ENCODE assay signal across 19 cellular contexts in genomic region chr3:8724108-8724752, GRCh38. TPM values are rescaled to one million over a fixed set of nuclear protein-coding genes. Genes with fewer than 3 reads are reported as not detected.
"Had no signal": no experiment of that assay in that cellular context is flagged by ENCODE, and none has a peak within 500 bp of the region (broad histone marks: within the 10 kb centered on the region; RNA-seq: fewer than 3 reads in every experiment).

No MANE protein-coding gene starts in this region.

- ATAC-seq: activated T-cell treated with anti-CD3 and anti-CD28 coated beads, Interleukin-2, amount 50 U/mL, for 72 hours had no signal

- H3K9me3 ChIP-seq: esophagus squamous epithelium had no signal

- H3K4me1 ChIP-seq: esophagus squamous epithelium had no signal

- H3K36me3 ChIP-seq: esophagus squamous epithelium had no signal

- DNase-seq: activated CD4-positive, alpha-beta T cell treated with anti-CD3 and anti-CD28 coated beads, Interleukin-2, amount 50 U/mL, for 4 hours; activated naive CD4-positive, alpha-beta T cell treated with anti-CD3 and anti-CD28 coated beads, Interleukin-2, amount 50 U/mL, for 16 hours; activated T-cell treated with anti-CD3 and anti-CD28 coated beads, Interleukin-2, amount 50 U/mL, for 72 hours; cerebellar nuclear complex; cortex of kidney; esophagus squamous epithelium; nephron progenitor cell; occipital lobe; posterior cingulate gyrus; retina; stimulated activated CD4-positive, alpha-beta T cell treated with anti-CD3 and anti-CD28 coated beads, Interleukin-12 subunit alpha, Interleukin-12 subunit beta, amount 100 ng/mL, for 4 hours; stimulated activated CD4-positive, alpha-beta T cell treated with anti-CD3 and anti-CD28 coated beads, Interleukin-1b, Interleukin-23, amount 100 ng/mL, for 48 hours; stimulated activated CD8-positive, alpha-beta memory T cell treated with anti-CD3 and anti-CD28 coated beads, Interleukin-4, amount 100 ng/mL, for 48 hours; stimulated activated naive CD4-positive, alpha-beta T cell had no signal

- H3K4me3 ChIP-seq: esophagus squamous epithelium, lung had no signal

- H3K27ac ChIP-seq: esophagus squamous epithelium had no signal

RNA-seq across cellular contexts. Expression of gene CAV3, which starts 9.4 kb away (rescaled TPM):
- total RNA-seq: activated CD8-positive, alpha-beta memory T cell treated with anti-CD3 and anti-CD28 coated beads for 36 hours; activated T-cell treated with anti-CD3 and anti-CD28 coated beads, Interleukin-2, amount 50 U/mL, for 72 hours; aorta; esophagus squamous epithelium; lung; occipital lobe; T-helper 2 cell treated with Interferon-gamma antibody and Interleukin-4, amounts not matched to agents 100 ng/mL and 5 ng/mL, for 36 hours; ureter had no signal
